ENCODE assay signal across 26 cellular contexts in the genomic region with DNA sequence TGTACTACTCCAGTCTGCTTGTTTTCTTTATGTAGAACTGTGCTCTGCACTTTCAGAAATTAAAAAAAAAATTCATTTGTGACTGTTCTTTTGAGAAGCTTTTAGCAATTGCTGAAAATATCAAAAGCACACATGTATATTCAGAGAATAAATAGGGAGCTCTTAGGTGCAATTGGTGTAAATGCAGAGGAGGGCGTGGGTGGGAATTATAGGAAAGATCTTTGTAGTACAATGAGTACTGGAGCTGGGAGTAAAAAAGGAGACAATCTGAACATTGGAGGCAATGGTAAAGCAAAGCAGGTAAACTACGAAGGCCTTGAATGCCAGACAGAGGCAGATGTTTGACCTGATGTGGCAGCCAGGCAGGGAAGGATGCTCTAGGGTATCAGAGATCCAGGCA.
"Had no signal": no experiment of that assay in that cellular context is flagged by ENCODE, and none has a peak within 500 bp of the region (broad histone marks: within the 10 kb centered on the region; RNA-seq: fewer than 3 reads in every experiment).

No MANE protein-coding gene starts in this region.

- H3K27ac ChIP-seq: neural progenitor cell, ovary, parathyroid adenoma, prostate gland, right lobe of liver, sigmoid colon, thoracic aorta, thyroid gland, tibial nerve, upper lobe of left lung, vagina had no signal

- H3K9ac ChIP-seq: neural progenitor cell, parathyroid adenoma had no signal

- H3K36me3 ChIP-seq: neural progenitor cell, ovary, prostate gland, right lobe of liver, sigmoid colon, thoracic aorta, thyroid gland, tibial nerve, upper lobe of left lung, vagina had no signal

- DNase-seq: naive thymus-derived CD4-positive, alpha-beta T cell; natural killer cell; occipital lobe; ovary; posterior cingulate gyrus; right cardiac atrium; right lobe of liver; sigmoid colon; small intestine; stimulated activated CD4-positive, alpha-beta T cell treated with anti-CD3 and anti-CD28 coated beads, Interleukin-15, amount 100 ng/mL, for 24 hours; stimulated activated CD4-positive, alpha-beta T cell treated with anti-CD3 and anti-CD28 coated beads, Interleukin-4, amount 100 ng/mL, for 1 hour; stimulated activated CD4-positive, alpha-beta T cell treated with anti-CD3 and anti-CD28 coated beads, Interleukin-4, amount 100 ng/mL, for 4 hours; stimulated activated CD8-positive, alpha-beta memory T cell treated with anti-CD3 and anti-CD28 coated beads, Interleukin-4, amount 100 ng/mL, for 48 hours; stimulated activated naive CD4-positive, alpha-beta T cell; stimulated activated naive CD8-positive, alpha-beta T cell treated with anti-CD3 and anti-CD28 coated beads, Interleukin-15, amount 100 ng/mL, for 72 hours; stimulated activated naive CD8-positive, alpha-beta T cell treated with anti-CD3 and anti-CD28 coated beads, Interleukin-15, Interleukin-2, amounts not matched to agents 100 U/mL and 50 U/mL, for 24 hours; substantia nigra; thyroid gland; trophoblast cell; upper lobe of left lung had no signal

- H3K4me3 ChIP-seq: neural progenitor cell, ovary, prostate gland, right lobe of liver, sigmoid colon, thoracic aorta, thyroid gland, tibial nerve, upper lobe of left lung, vagina had no signal

- H3K4me1 ChIP-seq: parathyroid adenoma, prostate gland, right lobe of liver, sigmoid colon, thyroid gland, upper lobe of left lung, vagina had no signal

- H3K9me3 ChIP-seq: ovary, prostate gland, right lobe of liver, sigmoid colon, thoracic aorta, thyroid gland, tibial nerve, upper lobe of left lung, vagina had no signal

- H3K27me3 ChIP-seq: ovary, right lobe of liver, sigmoid colon, thyroid gland, tibial nerve, upper lobe of left lung, vagina had no signal
